Comparison of ENCODE assay signal across 23 cellular contexts in genomic region chr14:102502571-102502970, GRCh38.
"Had no signal": no experiment of that assay in that cellular context is flagged by ENCODE, and none has a peak within 500 bp of the region (broad histone marks: within the 10 kb centered on the region; RNA-seq: fewer than 3 reads in every experiment).

No MANE protein-coding gene starts in this region.

- ATAC-seq: activated T-cell treated with anti-CD3 and anti-CD28 coated beads, Interleukin-2, amount 50 U/mL, for 4 hours; Panc1; T-cell had no signal

- DNase-seq: activated B cell treated with CpG ODN at 0.5 μM for 24 hours; activated CD4-positive, alpha-beta T cell treated with anti-CD3 and anti-CD28 coated beads for 1 hour; activated CD4-positive, alpha-beta T cell treated with anti-CD3 and anti-CD28 coated beads, Interleukin-2, amount 10 ng/mL, durations not matched to agents 24 days and 14 days; activated CD4-positive, alpha-beta T cell treated with anti-CD3 and anti-CD28 coated beads, Interleukin-2, amount 50 U/mL, for 48 hours; activated CD8-positive, alpha-beta memory T cell treated with anti-CD3 and anti-CD28 coated beads for 24 hours; activated gamma-delta T cell; activated naive CD4-positive, alpha-beta T cell treated with anti-CD3 and anti-CD28 coated beads for 36 hours; activated T-cell treated with anti-CD3 and anti-CD28 coated beads, Interleukin-2, amount 50 U/mL, for 4 hours; amygdala; MG63; NCI-H1105; NCI-H1436; NCI-H1694 treated with DMSO at 0.1 percent for 48 hours; NCI-H2029 treated with DMSO at 0.1 percent for 48 hours; NCI-H345; NCI-H510A; NCI-H526 treated with DMSO at 0.1 percent for 48 hours; NCI-H82; SIG-M5; T-cell; T-helper 2 cell; T1000 had no signal

- H3K27me3 ChIP-seq: MG63 had no signal

- H3K4me3 ChIP-seq: MG63 had no signal

- H3K9me3 ChIP-seq: MG63 had no signal

- H3K36me3 ChIP-seq: MG63 had no signal
